Comparison of ENCODE assay signal across 1 cellular context in genomic region chr18:383135-383534, GRCh38.
TF ChIP-seq lines count a peak whose summit lies in the region.

No MANE protein-coding gene starts in this region.

TF ChIP-seq in IMR-90, 13 proteins besides CTCF, POLR2A, EP300 and RAD21:
- TF ChIP-seq MAFK (IDR thresholded peaks at IDR 0.05; ENCODE audit: low read depth, low read length): no peak
- TF ChIP-seq BHLHE40 (IDR thresholded peaks at IDR 0.05; ENCODE audit: low read depth, low read length): no peak
- TF ChIP-seq CHD1 (IDR thresholded peaks at IDR 0.05; ENCODE audit: low read depth, low read length): no peak
- no peak for TF ChIP-seq NFE2L2 (IDR thresholded peaks at IDR 0.05; ENCODE audit: low read depth, low read length)
- TF ChIP-seq RFX5 (IDR thresholded peaks at IDR 0.05; ENCODE audit: low read depth, low read length): no peak
- TF ChIP-seq FOS (IDR thresholded peaks at IDR 0.05; ENCODE audit: low read depth, low read length): no peak
- no peak for TF ChIP-seq RCOR1 (IDR thresholded peaks at IDR 0.05; ENCODE audit: insufficient replicate concordance, low read length)
- no peak for TF ChIP-seq MAZ (IDR thresholded peaks at IDR 0.05; ENCODE audit: borderline replicate concordance, low read depth, low read length)
- TF ChIP-seq CEBPB (IDR thresholded peaks at IDR 0.05; ENCODE audit: low read depth, low read length): no peak
- no peak for TF ChIP-seq MXI1 (IDR thresholded peaks at IDR 0.05; ENCODE audit: borderline replicate concordance, low read depth, low read length)
- TF ChIP-seq USF2 (IDR thresholded peaks at IDR 0.05; ENCODE audit: low read depth, low read length): no peak
- TF ChIP-seq ELK1 (IDR thresholded peaks at IDR 0.05; ENCODE audit: borderline replicate concordance, low read depth, low read length): no peak
- TF ChIP-seq SMC3 (IDR thresholded peaks at IDR 0.05; ENCODE audit: low read depth, low read length): no peak
